Comparison of ENCODE assay signal across 8 cellular contexts in the genomic region with DNA sequence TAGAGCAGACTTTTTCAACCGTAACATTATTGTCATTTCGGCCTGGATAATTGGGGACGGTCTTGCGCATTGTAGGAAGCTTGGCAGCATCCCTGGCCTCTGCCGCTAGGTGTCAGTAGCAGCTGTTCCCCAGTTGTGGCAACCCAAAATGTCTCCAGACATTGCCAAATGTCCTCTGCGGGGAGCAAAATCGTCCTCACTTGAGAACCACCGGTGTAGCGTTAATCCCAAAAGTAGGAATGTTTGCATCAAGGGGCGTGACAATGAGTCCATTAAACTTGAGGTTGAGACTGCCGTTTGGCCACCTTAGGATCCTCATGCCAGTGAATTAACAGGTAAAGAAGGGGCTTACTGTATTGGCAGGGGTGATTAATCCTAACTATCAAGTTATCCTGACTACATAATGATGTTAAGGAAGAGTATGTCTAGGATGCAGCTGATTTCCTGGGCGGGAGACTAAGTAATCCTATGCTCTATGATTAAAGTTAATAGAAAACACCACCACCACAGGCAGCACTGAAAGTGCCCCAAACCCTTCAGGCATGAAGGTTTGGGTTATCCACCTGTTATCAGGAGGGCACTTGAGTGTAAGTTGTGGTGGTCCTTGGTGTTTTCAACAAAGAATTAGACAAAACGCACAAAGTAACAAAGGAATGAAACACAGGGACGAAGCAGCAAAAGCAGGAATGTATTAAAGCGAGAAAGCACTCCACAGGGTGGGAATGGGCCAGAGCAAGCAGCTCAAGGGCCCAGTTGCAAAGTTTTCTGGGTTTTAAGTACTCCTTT. TPM values are rescaled to one million over a fixed set of nuclear protein-coding genes. Genes with fewer than 3 reads are reported as not detected.
DNase-seq lines count a peak whose midpoint lies in the region; ATAC-seq lines count a peak whose summit lies in the region.

No MANE protein-coding gene starts in this region.

- intact Hi-C loops in left colon (cut with DNase I, micrococcal nuclease): loop anchor here in 1 of 2 donors (10.0 kb wide), 1 partner anchor 175 kb away; a partner anchor contains a TSS

- peak; percentile 53 for ATAC-seq in HG02759 (IDR thresholded peaks at IDR 0.05; ENCODE audit: unreplicated experiment)
- ATAC-seq in left colon: peak; percentile 45

- DNase-seq in EH (ENCODE audit: low read depth) (peak; percentile 76), NCI-H446 (lab: John Stamatoyannopoulos, UW) (peak; percentile 56 to 83), cerebellar cortex (ENCODE audit: low spot score) (peak; percentile 80), left colon (peak; percentile 71 to 86), NCI-H2196 treated with DMSO at 0.1 percent for 48 hours (lab: John Stamatoyannopoulos, UW; ENCODE audit: unreplicated experiment) (no peak)
- DNase-seq in activated CD4-positive, alpha-beta T cell treated with anti-CD3 and anti-CD28 coated beads for 24 hours (ENCODE audit: low read depth in 2 of 2): peak; percentile 76 to 79
- peak; percentile 89 for DNase-seq in stimulated activated CD4-positive, alpha-beta T cell treated with anti-CD3 and anti-CD28 coated beads, Interleukin-4, amount 100 ng/mL, for 24 hours

RNA-seq across cellular contexts. Expression of a gene that starts 4.9 kb away (rescaled TPM):
- 1 to 10 TPM; 5.1 to 8.1 TPM for total RNA-seq in left colon

RNA-seq across cellular contexts. Expression of a gene that starts 15.7 kb away (rescaled TPM):
- 1 to 10 TPM; 5.5 to 9.6 TPM for total RNA-seq in left colon
